20 cellular contexts compared by ENCODE assay signal in the genomic region with DNA sequence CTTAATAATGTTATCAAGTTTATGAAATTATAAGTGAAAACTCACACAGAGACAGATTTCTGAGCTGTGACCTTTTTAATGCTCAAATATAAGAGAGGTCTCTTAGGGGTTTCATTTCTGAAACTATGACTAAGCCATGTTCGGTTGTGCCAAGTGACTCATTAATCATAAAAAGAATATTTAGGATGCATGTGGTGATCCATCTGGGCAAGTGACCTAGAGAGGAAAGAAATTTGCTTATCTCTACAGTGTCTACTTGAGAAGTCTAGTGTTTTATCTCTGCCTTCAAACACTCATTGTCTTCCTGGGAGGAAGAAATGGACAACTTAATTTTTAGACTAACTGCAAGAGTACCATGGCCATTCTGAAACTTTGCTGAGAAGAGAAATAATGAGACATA.
DNase-seq lines count a peak whose midpoint lies in the region; ATAC-seq, FAIRE-seq and TF ChIP-seq lines count a peak whose summit lies in the region.
"Had no signal": no experiment of that assay in that cellular context is flagged by ENCODE, and none has a peak within 500 bp of the region (broad histone marks: within the 10 kb centered on the region; RNA-seq: fewer than 3 reads in every experiment).

No MANE protein-coding gene starts in this region.

- H3K4me1 ChIP-seq in astrocyte (ENCODE audit: insufficient read depth, low read length), result no peaks in the 10 kb centered on the region

- H3K36me3 ChIP-seq in astrocyte (ENCODE audit: insufficient read depth, low read length), result no peaks in the 10 kb centered on the region

- no peaks in the 10 kb centered on the region for H3K9me3 ChIP-seq in astrocyte (ENCODE audit: insufficient read depth, low read depth, low read length)

- no peak overlapping the region for H3K4me3 Mint-ChIP-seq in astrocyte (ENCODE audit: unreplicated experiment)
- H3K4me3 Mint-ChIP-seq: activated T-cell treated with anti-CD3 and anti-CD28 coated beads, Interleukin-2, amount 50 U/mL, for 4 hours; dendritic cell treated with granulocyte-macrophage colony-stimulating factor and Interleukin-4, amounts not matched to agents 40 ng/mL and 50 ng/mL, for 4 days; GM23338; memory B cell; stimulated activated naive CD8-positive, alpha-beta T cell treated with anti-CD3 and anti-CD28 coated beads, Interleukin-15, amount 100 ng/mL, for 72 hours had no signal

- no peaks in the 10 kb centered on the region for H3K27me3 ChIP-seq in astrocyte (ENCODE audit: insufficient read depth, low read length)

- no peaks in the 10 kb centered on the region for H3K27me3 Mint-ChIP-seq in astrocyte (ENCODE audit: low read depth, unreplicated experiment)
- H3K27me3 Mint-ChIP-seq: dendritic cell treated with granulocyte-macrophage colony-stimulating factor and Interleukin-4, amounts not matched to agents 40 ng/mL and 50 ng/mL, for 4 days; memory B cell; stimulated activated naive CD8-positive, alpha-beta T cell treated with anti-CD3 and anti-CD28 coated beads, Interleukin-15, amount 100 ng/mL, for 72 hours had no signal

- no peak overlapping the region for H3K4me2 ChIP-seq in astrocyte (ENCODE audit: low read length)
- H3K4me2 ChIP-seq: GM23338 had no signal

- TF ChIP-seq CTCF in astrocyte (IDR thresholded peaks at IDR 0.05; ENCODE audit: insufficient read depth, low read depth, low read length), result no peak

- H3K36me3 Mint-ChIP-seq in astrocyte (ENCODE audit: low read depth, unreplicated experiment), result no peaks in the 10 kb centered on the region
- H3K36me3 Mint-ChIP-seq: memory B cell had no signal

- H3K27ac Mint-ChIP-seq in astrocyte (ENCODE audit: unreplicated experiment), result no peak overlapping the region
- H3K27ac Mint-ChIP-seq: dendritic cell treated with granulocyte-macrophage colony-stimulating factor and Interleukin-4, amounts not matched to agents 40 ng/mL and 50 ng/mL, for 4 days; GM23338; memory B cell; stimulated activated naive CD8-positive, alpha-beta T cell treated with anti-CD3 and anti-CD28 coated beads, Interleukin-15, amount 100 ng/mL, for 72 hours had no signal

- H3K9ac ChIP-seq in astrocyte (ENCODE audit: low read length), result no peak overlapping the region

- peak; percentile 83 to 91 for DNase-seq in NCI-H446 (lab: John Stamatoyannopoulos, UW)
- DNase-seq in astrocyte (ENCODE audit: low read depth), result peak; percentile 69
- peak; percentile 70 for DNase-seq in glomerular visceral epithelial cell (ENCODE audit: extremely low spot score)
- DNase-seq in midbrain (lab: John Stamatoyannopoulos, UW), result no peak
- DNase-seq in NOMO-1 (lab: John Stamatoyannopoulos, UW; ENCODE audit: unreplicated experiment in 2 of 2), result no peak
- DNase-seq in cortex of kidney (lab: John Stamatoyannopoulos, UW), result no peak
- DNase-seq: activated CD4-positive, alpha-beta T cell treated with anti-CD3 and anti-CD28 coated beads for 48 hours; activated T-cell treated with anti-CD3 and anti-CD28 coated beads, Interleukin-2, amount 50 U/mL, for 4 hours; Calu3; NCI-H1417 treated with DMSO at 0.1 percent for 48 hours; NCI-H510A; occipital lobe; stimulated activated naive CD8-positive, alpha-beta T cell treated with anti-CD3 and anti-CD28 coated beads, Interleukin-15, amount 100 ng/mL, for 72 hours had no signal

- H4K20me1 ChIP-seq in astrocyte (ENCODE audit: insufficient read depth, low read length), result no peaks in the 10 kb centered on the region

- peaks cover 12% of the 10 kb centered on the region for H3K4me1 Mint-ChIP-seq in astrocyte (ENCODE audit: low read depth, unreplicated experiment)
- H3K4me1 Mint-ChIP-seq: GM23338; memory B cell; stimulated activated naive CD8-positive, alpha-beta T cell treated with anti-CD3 and anti-CD28 coated beads, Interleukin-15, amount 100 ng/mL, for 72 hours had no signal

- no peak overlapping the region for H2AFZ ChIP-seq in astrocyte (ENCODE audit: low read depth, low read length)
- H2AFZ ChIP-seq: GM23338 had no signal

- H3K9me3 Mint-ChIP-seq in astrocyte (ENCODE audit: unreplicated experiment), result no peaks in the 10 kb centered on the region
- H3K9me3 Mint-ChIP-seq: dendritic cell treated with granulocyte-macrophage colony-stimulating factor and Interleukin-4, amounts not matched to agents 40 ng/mL and 50 ng/mL, for 4 days; GM23338; memory B cell had no signal

- peak; percentile 59 for ATAC-seq in GM19463 (IDR thresholded peaks at IDR 0.05; ENCODE audit: unreplicated experiment)
- no peak for ATAC-seq in GM19452 (IDR thresholded peaks at IDR 0.05; ENCODE audit: unreplicated experiment)
- ATAC-seq: activated T-cell treated with anti-CD3 and anti-CD28 coated beads, Interleukin-2, amount 50 U/mL, for 4 hours; GM23338; Panc1; stimulated activated naive CD8-positive, alpha-beta T cell treated with anti-CD3 and anti-CD28 coated beads, Interleukin-15, amount 100 ng/mL, for 72 hours had no signal

- no peak overlapping the region for H3K4me3 ChIP-seq in astrocyte (ENCODE audit: insufficient read depth, low read depth, low read length)
- H3K4me3 ChIP-seq: GM23338, skin epidermis had no signal

- no peaks in the 10 kb centered on the region for H3K79me2 ChIP-seq in astrocyte (ENCODE audit: insufficient read depth, low read length)

- no peak for FAIRE-seq in astrocyte (lab: Jason Lieb, UNC)

- H3K27ac ChIP-seq in astrocyte (ENCODE audit: low read depth, low read length), result no peak overlapping the region
- H3K27ac ChIP-seq: skin epidermis had no signal

Comparison
In these comparisons a context has a peak if more than half of its experiments do, and no peak if none do; other contexts are left out.
1. DNase-seq: peak in NCI-H446 (2 of 2), astrocyte (single experiment) and glomerular visceral epithelial cell (single experiment); none in midbrain (single experiment), NOMO-1 (0 of 2) and cortex of kidney (single experiment).